In the genomic region with DNA sequence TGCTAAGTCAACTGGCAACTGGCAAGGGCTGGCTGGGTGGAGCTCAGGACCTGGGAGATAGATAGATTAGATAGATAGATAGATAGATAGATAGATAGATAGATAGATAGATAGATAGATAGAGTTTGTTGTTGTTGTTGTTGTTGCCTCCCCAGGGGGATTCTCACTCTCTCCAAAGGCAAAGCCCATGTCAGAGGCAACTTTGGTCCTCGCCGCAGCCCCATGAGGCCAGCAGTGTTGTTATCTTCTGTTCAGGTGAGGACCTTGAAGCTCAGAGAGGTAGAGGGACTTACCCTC, we compare ENCODE assay signal across 1 cellular context.
TF ChIP-seq lines count a peak whose summit lies in the region.

No MANE protein-coding gene starts in this region.

TF ChIP-seq in GM23338, 12 proteins besides CTCF, POLR2A, EP300 and RAD21 (continued from another document):
- TF ChIP-seq ZNF462 (CRISPR knock-in tag; IDR thresholded peaks at IDR 0.05) (no peak), STAT1 (IDR thresholded peaks at IDR 0.05; ENCODE audit: unreplicated experiment) (no peak), NANOG (IDR thresholded peaks at IDR 0.05; ENCODE audit: borderline replicate concordance) (no peak)
